7 cellular contexts compared by ENCODE assay signal in genomic region chr16:86378128-86378527, GRCh38.
"Had no signal": no experiment of that assay in that cellular context is flagged by ENCODE, and none has a peak within 500 bp of the region (broad histone marks: within the 10 kb centered on the region; RNA-seq: fewer than 3 reads in every experiment).

No MANE protein-coding gene starts in this region.

- H3K4me3 ChIP-seq: GM23338, K562 had no signal

- H3K4me2 ChIP-seq: GM23338 had no signal

- H2AFZ ChIP-seq: GM23338 had no signal

- H3K27ac ChIP-seq: HL-60 had no signal

- FAIRE-seq: HepG2, K562 had no signal

- DNase-seq: H9, HCEC 1CT, KG1 had no signal

- ATAC-seq: GM23338, HepG2, K562 had no signal
